Comparison of ENCODE assay signal across 8 cellular contexts in the genomic region with DNA sequence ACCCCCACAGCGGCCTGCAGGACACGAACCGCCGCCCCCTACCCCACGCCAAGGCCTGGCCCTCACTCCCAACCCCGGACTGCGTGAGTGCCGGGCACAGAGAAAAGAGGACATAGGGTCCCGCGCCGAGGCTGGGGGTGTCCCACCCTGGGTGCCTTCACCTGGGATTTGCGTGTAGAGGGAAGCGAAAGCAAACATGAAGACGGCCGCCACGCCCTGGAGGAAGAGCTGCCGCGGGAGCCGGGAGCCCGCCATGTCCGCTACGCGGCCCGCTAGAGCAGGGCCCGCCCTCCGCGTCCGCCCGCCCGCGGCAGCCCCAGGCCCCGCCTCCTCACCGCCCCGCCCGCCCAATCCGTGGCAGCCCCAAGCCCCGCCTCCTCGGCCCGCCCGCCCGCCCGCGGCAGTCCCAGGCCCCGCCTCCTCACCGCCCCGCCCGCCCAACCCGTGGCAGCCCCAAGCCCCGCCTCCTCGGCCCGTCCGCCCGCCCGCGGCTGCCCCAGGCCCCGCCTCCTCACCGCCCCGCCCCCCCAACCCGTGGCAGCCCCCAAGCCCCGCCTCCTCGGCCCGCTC. TPM values are rescaled to one million over a fixed set of nuclear protein-coding genes. Genes with fewer than 3 reads are reported as not detected.
DNase-seq lines count a peak whose midpoint lies in the region; ATAC-seq and TF ChIP-seq lines count a peak whose summit lies in the region.

A gene with protein sequence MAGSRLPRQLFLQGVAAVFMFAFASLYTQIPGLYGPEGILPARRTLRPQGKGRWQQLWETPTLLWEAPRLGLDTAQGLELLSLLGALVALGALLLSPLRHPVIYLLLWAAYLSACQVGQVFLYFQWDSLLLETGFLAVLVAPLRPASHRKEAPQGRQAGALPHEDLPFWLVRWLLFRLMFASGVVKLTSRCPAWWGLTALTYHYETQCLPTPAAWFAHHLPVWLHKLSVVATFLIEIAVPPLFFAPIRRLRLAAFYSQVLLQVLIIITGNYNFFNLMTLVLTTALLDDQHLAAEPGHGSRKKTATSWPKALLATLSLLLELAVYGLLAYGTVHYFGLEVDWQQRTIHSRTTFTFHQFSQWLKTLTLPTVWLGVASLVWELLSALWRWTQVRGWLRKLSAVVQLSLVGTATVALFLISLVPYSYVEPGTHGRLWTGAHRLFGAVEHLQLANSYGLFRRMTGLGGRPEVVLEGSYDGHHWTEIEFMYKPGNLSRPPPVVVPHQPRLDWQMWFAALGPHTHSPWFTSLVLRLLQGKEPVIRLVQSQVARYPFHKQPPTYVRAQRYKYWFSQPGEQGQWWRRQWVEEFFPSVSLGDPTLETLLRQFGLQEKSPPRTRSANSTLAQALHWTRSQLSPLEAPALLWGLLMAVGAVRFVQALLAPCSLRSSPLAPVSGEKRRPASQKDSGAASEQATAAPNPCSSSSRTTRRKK (minus strand): TSS at position 282 of the 570 bp plus-strand sequence. CDS start 27 bp downstream, at position 255.

- no peaks in the 10 kb centered on the region for H3K9me3 Mint-ChIP-seq in memory B cell

- TF ChIP-seq CTCF in GM06990 (IDR thresholded peaks at IDR 0.05; ENCODE audit: insufficient read depth, low read length, poor library complexity, severe bottlenecking) (no peak), HCT116 (IDR thresholded peaks at IDR 0.05 in 2 of 3, conservative IDR thresholded peaks at IDR 0.05 in 1 of 3; ENCODE audit: borderline replicate concordance in 1 of 3, insufficient read depth in 1 of 3, low read depth in 2 of 3, low read length in 2 of 3) (no peak)

- DNase-seq in GM06990 (ENCODE audit: extremely low read depth, insufficient read length) (peak; percentile 86), HCT116 (ENCODE audit: low read depth, low spot score) (no peak), NCI-H1092 treated with DMSO at 0.1 percent for 48 hours (lab: John Stamatoyannopoulos, UW) (peak; percentile 63), dermis microvascular lymphatic vessel endothelial cell (ENCODE audit: low read depth in 2 of 2) (peak in 1 of 2 donors; percentile 33), memory B cell (ENCODE audit: low spot score in 2 of 2) (peak; percentile 88 to 90), NCI-H128 (lab: John Stamatoyannopoulos, UW; ENCODE audit: unreplicated experiment) (no peak)
- peak; percentile 87 to 91 for DNase-seq in activated CD4-positive, alpha-beta T cell treated with anti-CD3 and anti-CD28 coated beads, Interleukin-2, amount 50 U/mL, for 24 hours (ENCODE audit: low read depth in 1 of 2, low spot score in 1 of 2)
- DNase-seq in stimulated activated CD4-positive, alpha-beta T cell treated with anti-CD3 and anti-CD28 coated beads, TNF-alpha, amount 100 ng/mL, for 48 hours (ENCODE audit: low read depth in 3 of 3) = peak; percentile 82 to 96 (median 90)

- H3K36me3 ChIP-seq in GM06990 (ENCODE audit: control insufficient read depth, insufficient read depth, low read length) = peaks cover 19% of the 10 kb centered on the region
- peaks cover 0 to 8% of the 10 kb centered on the region in 2 experiments; a peak in 1 of 4 replicates for H3K36me3 ChIP-seq in HCT116 (ENCODE audit: control insufficient read depth in 1 of 2, insufficient read depth in 2 of 2, low read length in 2 of 2)

- H2AFZ ChIP-seq in HCT116 (ENCODE audit: low read depth, low read length, poor library complexity, severe bottlenecking) = no peak within 1 kb of the TSS

- H3K4me2 ChIP-seq in HCT116 (ENCODE audit: low read length) = peak within 1 kb of the TSS; percentile 93

- RAD21 ChIA-PET in HCT116 (lab: Charles Lee; ENCODE audit: low non-redundant PET in 1 of 2, low total read pairs in 2 of 2, uncharacterized antibody in 2 of 2, unreplicated experiment in 2 of 2) = interaction anchor here (0.8 to 0.9 kb wide), 2 partner anchors 18 kb away, joined by 4 to 8 read pairs; a partner anchor contains a TSS

- peaks cover 10 to 17% of the 10 kb centered on the region in 2 experiments for H3K4me1 ChIP-seq in HCT116 (ENCODE audit: control insufficient read depth in 1 of 2, insufficient read depth in 2 of 2, low read length in 2 of 2)

- H3K27me3 Mint-ChIP-seq in memory B cell = no peaks in the 10 kb centered on the region

- H3K36me3 Mint-ChIP-seq in memory B cell = peaks cover 2% of the 10 kb centered on the region

- CTCF ChIA-PET in HCT116 (lab: Charles Lee) = interaction anchor here (0.8 to 1.8 kb wide), 5 partner anchors 9 to 256 kb away, joined by 3 to 21 read pairs (median 3); a partner anchor contains a TSS

- H3K9ac ChIP-seq in HCT116 (ENCODE audit: low read length) = peak within 1 kb of the TSS; percentile 94

- peaks cover 52% of the 10 kb centered on the region for H3K79me2 ChIP-seq in HCT116 (ENCODE audit: insufficient read depth, low read length)

- H3K27ac Mint-ChIP-seq in memory B cell = peak within 1 kb of the TSS; percentile 97

- H3K4me3 ChIP-seq in GM06990 (replicated peaks; ENCODE audit: low read depth, low read length) = peak within 1 kb of the TSS; percentile 98
- peak within 1 kb of the TSS; percentile 67 to 99 for H3K4me3 ChIP-seq in HCT116 (replicated peaks in 1 of 2; ENCODE audit: low read depth in 1 of 2, low read length in 2 of 2)

- H3K9me2 ChIP-seq in HCT116 (ENCODE audit: insufficient read depth) = no peaks in the 10 kb centered on the region

- H3K9me3 ChIP-seq in HCT116 (ENCODE audit: control insufficient read depth in 1 of 2, insufficient read depth in 1 of 2, low read depth in 1 of 2, low read length in 2 of 2) = no peaks in the 10 kb centered on the region

- ATAC-seq in HCT116 (peak; percentile 83), memory B cell (ENCODE audit: low read depth) (peak; percentile 71)

- H3K4me1 Mint-ChIP-seq in memory B cell = peaks cover 18% of the 10 kb centered on the region

- TF ChIP-seq RAD21 in HCT116 (IDR thresholded peaks at IDR 0.05; ENCODE audit: low read depth) = no peak

- no TSS peak for BruUV-seq in HCT116 (replicated peaks; lab: Mats Ljungman, UMichigan)

- no peaks in the 10 kb centered on the region for H4K20me1 ChIP-seq in HCT116 (ENCODE audit: insufficient read depth)

- intact Hi-C loops in HCT116 (cut with micrococcal nuclease) = no loop called here

- peak within 1 kb of the TSS; percentile 98 for H3K4me3 Mint-ChIP-seq in memory B cell

- POLR2A ChIA-PET in HCT116 (lab: Charles Lee) = interaction anchor here (0.6 to 2.1 kb wide), 4 partner anchors 8 to 56 kb away, joined by 3 to 20 read pairs (median 3); a partner anchor contains a TSS

- no peaks in the 10 kb centered on the region for H3K27me3 ChIP-seq in GM06990 (replicated peaks; ENCODE audit: control insufficient read depth, insufficient read depth, low read length)
- no peaks in the 10 kb centered on the region for H3K27me3 ChIP-seq in HCT116 (ENCODE audit: insufficient read depth, low read length)

- H3K27ac ChIP-seq in HCT116 (ENCODE audit: low read depth, low read length) = peak within 1 kb of the TSS; percentile 84

- TF ChIP-seq POLR2A in HCT116 (IDR thresholded peaks at IDR 0.05; ENCODE audit: borderline replicate concordance, extremely low read depth, insufficient read depth, insufficient read length) = no peak

TF ChIP-seq in HCT116, 20 proteins besides CTCF, POLR2A, EP300 and RAD21:
- TF ChIP-seq ELF1 (IDR thresholded peaks at IDR 0.05; ENCODE audit: borderline replicate concordance, low read depth) = no peak
- peak; percentile 75 for TF ChIP-seq POLR2AphosphoS5 (IDR thresholded peaks at IDR 0.05; ENCODE audit: low read depth, low read length)
- TF ChIP-seq ZFX (IDR thresholded peaks at IDR 0.05) = peak; percentile 85; the same call in 1 of the 2 replicates
TF ChIP-seq in HCT116: peak in this region for 2.

RNA-seq across cellular contexts. Expression of the gene that starts here (rescaled TPM):
- total RNA-seq in HCT116 (2021; ENCODE audit: unreplicated experiment) = 56.9 TPM
- polyA plus RNA-seq in HCT116 (2012) = 42.4 and 45.3 TPM in 2 replicates
- 18.4 and 32.6 TPM in 2 replicates for total RNA-seq in dermis microvascular lymphatic vessel endothelial cell

Comparison
In these comparisons a context has a peak if more than half of its experiments do, and no peak if none do; other contexts are left out.
1. DNase-seq: peak in GM06990 (single experiment), NCI-H1092 treated with DMSO at 0.1 percent for 48 hours (single experiment), activated CD4-positive, alpha-beta T cell treated with anti-CD3 and anti-CD28 coated beads, Interleukin-2, amount 50 U/mL, for 24 hours (2 of 2), memory B cell (2 of 2) and stimulated activated CD4-positive, alpha-beta T cell treated with anti-CD3 and anti-CD28 coated beads, TNF-alpha, amount 100 ng/mL, for 48 hours (3 of 3); none in HCT116 (single experiment) and NCI-H128 (single experiment).